In the genomic region with DNA sequence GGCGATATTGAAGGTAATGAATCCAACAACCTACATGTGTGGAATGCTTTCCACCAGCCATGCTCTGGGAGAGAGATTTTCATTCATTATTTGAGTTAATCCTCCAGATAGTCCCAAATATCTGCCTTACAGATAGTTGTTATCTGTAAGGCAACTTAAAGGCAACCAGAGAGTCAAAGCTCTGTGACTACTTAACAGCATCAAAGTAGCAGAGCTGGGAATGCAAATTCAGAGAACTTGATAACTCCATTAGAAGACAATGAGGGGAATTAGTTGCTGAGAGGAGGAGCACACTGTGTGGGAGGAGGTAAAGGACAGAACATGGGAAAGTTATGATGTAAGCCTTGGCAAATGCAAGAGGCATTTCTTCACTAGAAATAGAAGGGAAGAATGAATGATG, we compare ENCODE assay signal across 27 cellular contexts.
"Had no signal": no experiment of that assay in that cellular context is flagged by ENCODE, and none has a peak within 500 bp of the region (broad histone marks: within the 10 kb centered on the region; RNA-seq: fewer than 3 reads in every experiment).

No MANE protein-coding gene starts in this region.

- ATAC-seq: activated naive CD8-positive, alpha-beta T cell treated with anti-CD3 and anti-CD28 coated beads, Interleukin-2, amount 50 U/mL, for 24 hours; body of pancreas; esophagus mucosa; heart right ventricle; mucosa of descending colon; WTC11 had no signal

- H3K27me3 ChIP-seq: body of pancreas, sigmoid colon, vagina had no signal

- H3K36me3 Mint-ChIP-seq: memory B cell, neural progenitor cell, type B pancreatic cell had no signal

- H3K36me3 ChIP-seq: cardiac muscle cell, heart right ventricle, neural progenitor cell, sigmoid colon, thoracic aorta, vagina had no signal

- H3K4me3 Mint-ChIP-seq: activated naive CD4-positive, alpha-beta T cell treated with anti-CD3 and anti-CD28 coated beads for 36 hours; activated naive CD8-positive, alpha-beta T cell treated with anti-CD3 and anti-CD28 coated beads, Interleukin-2, amount 50 U/mL, for 24 hours; activated T-cell treated with anti-CD3 and anti-CD28 coated beads, Interleukin-2, amount 50 U/mL, for 72 hours; dendritic cell treated with granulocyte-macrophage colony-stimulating factor and Interleukin-4, amounts not matched to agents 40 ng/mL and 50 ng/mL, for 4 days; memory B cell; neural progenitor cell; type B pancreatic cell; WTC11 had no signal

- H3K9me3 ChIP-seq: body of pancreas, mucosa of descending colon, vagina had no signal

- DNase-seq: activated CD4-positive, alpha-beta T cell treated with anti-CD3 and anti-CD28 coated beads, Interleukin-2, amount 50 U/mL, for 48 hours; activated effector memory CD4-positive, alpha-beta T cell treated with Interleukin-2 at 50 U/mL for 16 hours; activated naive CD4-positive, alpha-beta T cell treated with anti-CD3 and anti-CD28 coated beads for 36 hours; activated naive CD8-positive, alpha-beta T cell treated with anti-CD3 and anti-CD28 coated beads, Interleukin-2, amount 50 U/mL, for 24 hours; activated T-cell treated with anti-CD3 and anti-CD28 coated beads, Interleukin-2, amount 50 U/mL, for 72 hours; anterior cingulate cortex; body of pancreas; effector CD4-positive, alpha-beta T cell; heart right ventricle; islet precursor cell; left cardiac atrium; mucosa of descending colon; sigmoid colon; stimulated activated CD4-positive, alpha-beta T cell treated with anti-CD3 and anti-CD28 coated beads, Interleukin-2, amount 100 ng/mL, for 48 hours; stimulated activated CD8-positive, alpha-beta memory T cell treated with anti-CD3 and anti-CD28 coated beads, Interleukin-4, amount 100 ng/mL, for 48 hours; stimulated activated naive CD4-positive, alpha-beta T cell; T-helper 1 cell; T1000 had no signal

- H3K4me3 ChIP-seq: body of pancreas, cardiac muscle cell, heart right ventricle, mucosa of descending colon, neural progenitor cell, sigmoid colon, thoracic aorta, vagina had no signal

- H3K4me1 ChIP-seq: body of pancreas, neural progenitor cell, sigmoid colon, vagina had no signal

- H3K27ac Mint-ChIP-seq: activated naive CD4-positive, alpha-beta T cell treated with anti-CD3 and anti-CD28 coated beads for 36 hours; activated naive CD8-positive, alpha-beta T cell treated with anti-CD3 and anti-CD28 coated beads, Interleukin-2, amount 50 U/mL, for 24 hours; activated T-cell treated with anti-CD3 and anti-CD28 coated beads, Interleukin-2, amount 50 U/mL, for 72 hours; dendritic cell treated with granulocyte-macrophage colony-stimulating factor and Interleukin-4, amounts not matched to agents 40 ng/mL and 50 ng/mL, for 4 days; memory B cell; neural progenitor cell; type B pancreatic cell; WTC11 had no signal

- H3K27me3 Mint-ChIP-seq: activated naive CD8-positive, alpha-beta T cell treated with anti-CD3 and anti-CD28 coated beads, Interleukin-2, amount 50 U/mL, for 24 hours; dendritic cell treated with granulocyte-macrophage colony-stimulating factor and Interleukin-4, amounts not matched to agents 40 ng/mL and 50 ng/mL, for 4 days had no signal

- H3K27ac ChIP-seq: body of pancreas, cardiac muscle cell, heart right ventricle, neural progenitor cell, sigmoid colon, thoracic aorta, vagina had no signal

- H3K4me1 Mint-ChIP-seq: memory B cell, neural progenitor cell, WTC11 had no signal
